29 cellular contexts compared by ENCODE assay signal in the genomic region with DNA sequence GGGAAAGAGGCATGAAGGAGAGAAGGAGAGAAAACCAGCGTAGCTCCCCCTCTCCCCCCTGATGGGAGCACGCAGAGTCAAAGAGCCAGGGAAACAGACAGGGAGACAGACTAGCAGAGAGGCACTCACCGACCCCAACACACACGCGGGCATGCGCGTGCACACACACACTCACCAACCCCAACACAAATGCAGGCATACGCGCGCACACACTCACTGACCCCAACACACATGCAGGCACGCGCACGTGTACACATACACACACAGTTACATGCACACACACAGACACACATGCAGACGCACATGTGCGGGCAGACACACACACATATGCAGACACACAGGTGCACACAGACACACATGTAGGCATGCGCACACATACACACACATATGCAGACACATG. TPM values are rescaled to one million over a fixed set of nuclear protein-coding genes. Genes with fewer than 3 reads are reported as not detected.
DNase-seq lines count a peak whose midpoint lies in the region; ATAC-seq lines count a peak whose summit lies in the region.
"Had no signal": no experiment of that assay in that cellular context is flagged by ENCODE, and none has a peak within 500 bp of the region (broad histone marks: within the 10 kb centered on the region; RNA-seq: fewer than 3 reads in every experiment).

No MANE protein-coding gene starts in this region.

- H3K4me1 Mint-ChIP-seq in stimulated activated naive CD8-positive, alpha-beta T cell treated with anti-CD3 and anti-CD28 coated beads, Interleukin-15, Interleukin-2, amounts not matched to agents 100 ng/mL and 50 ng/mL, for 24 hours (ENCODE audit: low read depth) = peaks cover 14% of the 10 kb centered on the region

- peak overlapping the region in 1 of 2 donors; percentile 64 for H3K4me3 ChIP-seq in neuronal stem cell (ENCODE audit: low read length in 2 of 2)
- H3K4me3 ChIP-seq in mesendoderm (ENCODE audit: low read length) = no peak overlapping the region
- H3K4me3 ChIP-seq: A549, adrenal gland, left lung, PC-9 had no signal

- H4K8ac ChIP-seq in neuronal stem cell (ENCODE audit: low read depth, low read length) (no peak overlapping the region), mesendoderm (ENCODE audit: low read depth, low read length) (no peak overlapping the region)

- peaks cover 29 to 41% of the 10 kb centered on the region in 2 donors for H3K36me3 ChIP-seq in neuronal stem cell (replicated peaks in 1 of 2; ENCODE audit: control insufficient read depth in 2 of 2, insufficient read depth in 2 of 2, low read length in 2 of 2)
- peaks cover 10% of the 10 kb centered on the region for H3K36me3 ChIP-seq in mesendoderm (ENCODE audit: control insufficient read depth, insufficient read depth, low read length)
- H3K36me3 ChIP-seq: neutrophil had no signal

- no peak for ATAC-seq in stimulated activated naive CD8-positive, alpha-beta T cell treated with anti-CD3 and anti-CD28 coated beads, Interleukin-15, Interleukin-2, amounts not matched to agents 100 U/mL and 50 U/mL, for 24 hours
- ATAC-seq in HG03135 (IDR thresholded peaks at IDR 0.05; ENCODE audit: unreplicated experiment) (no peak), GM21390 (IDR thresholded peaks at IDR 0.05; ENCODE audit: unreplicated experiment) (no peak), HG03378 (IDR thresholded peaks at IDR 0.05; ENCODE audit: unreplicated experiment) (no peak)
- ATAC-seq: A549; left lung; stimulated activated memory B cell treated with anti-CD40 and anti-IgM and Interleukin-4, amounts not matched to agents 10 μg/mL and 1 μg/mL and 100 μg/mL, for 72 hours had no signal

- H2AK5ac ChIP-seq in neuronal stem cell (ENCODE audit: low read depth, low read length) = no peak overlapping the region
- H2AK5ac ChIP-seq in mesendoderm (ENCODE audit: low read length) = no peak overlapping the region

- H3K36me3 Mint-ChIP-seq in stimulated activated naive CD8-positive, alpha-beta T cell treated with anti-CD3 and anti-CD28 coated beads, Interleukin-15, Interleukin-2, amounts not matched to agents 100 ng/mL and 50 ng/mL, for 24 hours (ENCODE audit: low read depth) = peaks cover 14% of the 10 kb centered on the region

- no peaks in the 10 kb centered on the region for H3K27me3 Mint-ChIP-seq in stimulated activated naive CD8-positive, alpha-beta T cell treated with anti-CD3 and anti-CD28 coated beads, Interleukin-15, Interleukin-2, amounts not matched to agents 100 ng/mL and 50 ng/mL, for 24 hours
- H3K27me3 Mint-ChIP-seq: activated CD4-positive, alpha-beta memory T cell treated with anti-CD3 and anti-CD28 coated beads, Interleukin-2, amount 10 ng/mL, durations not matched to agents 7 days and 5 days; CD4-positive, alpha-beta T cell; stimulated activated memory B cell treated with anti-CD40 and anti-IgM and Interleukin-4, amounts not matched to agents 10 μg/mL and 1 μg/mL and 100 μg/mL, for 72 hours had no signal

- no peak overlapping the region for H3K14ac ChIP-seq in neuronal stem cell (ENCODE audit: low read length)

- H3K4me3 Mint-ChIP-seq in stimulated activated naive CD8-positive, alpha-beta T cell treated with anti-CD3 and anti-CD28 coated beads, Interleukin-15, Interleukin-2, amounts not matched to agents 100 ng/mL and 50 ng/mL, for 24 hours = no peak overlapping the region
- H3K4me3 Mint-ChIP-seq: activated CD4-positive, alpha-beta memory T cell treated with anti-CD3 and anti-CD28 coated beads, Interleukin-2, amount 10 ng/mL, durations not matched to agents 7 days and 5 days; activated T-helper 1 cell treated with anti-CD3 and anti-CD28 coated beads, Interleukin-12 subunit alpha, Interleukin-12 subunit beta, Interleukin-2, Interleukin-4 antibody, amounts not matched to agents 30 ng/mL and 10 ng/mL and 1 ng/mL, durations not matched to agents 14 hours and 24 hours and 36 hours; stimulated activated memory B cell treated with anti-CD40 and anti-IgM and Interleukin-4, amounts not matched to agents 10 μg/mL and 1 μg/mL and 100 μg/mL, for 72 hours; T-helper 2 cell treated with Interferon-gamma antibody and Interleukin-4, amounts not matched to agents 5 μg/mL and 100 μg/mL, for 36 hours had no signal

- H3K79me1 ChIP-seq in neuronal stem cell (ENCODE audit: low read depth, low read length) (peaks cover 14% of the 10 kb centered on the region), mesendoderm (ENCODE audit: low read length) (peaks cover 20% of the 10 kb centered on the region)

- H2AFZ ChIP-seq in neuronal stem cell (ENCODE audit: low read length) = no peak overlapping the region
- H2AFZ ChIP-seq: PC-9 had no signal

- H3K4me2 ChIP-seq in neuronal stem cell (ENCODE audit: insufficient read depth, low read length, poor library complexity, severe bottlenecking) (no peak overlapping the region), mesendoderm (ENCODE audit: low read length) (no peak overlapping the region)
- H3K4me2 ChIP-seq: A549, PC-9 had no signal

- H3K18ac ChIP-seq in neuronal stem cell (ENCODE audit: low read length) (no peak overlapping the region), mesendoderm (ENCODE audit: low read length) (no peak overlapping the region)

- peak overlapping the region; percentile 6 for H3K27ac Mint-ChIP-seq in stimulated activated naive CD8-positive, alpha-beta T cell treated with anti-CD3 and anti-CD28 coated beads, Interleukin-15, Interleukin-2, amounts not matched to agents 100 ng/mL and 50 ng/mL, for 24 hours
- H3K27ac Mint-ChIP-seq: activated CD4-positive, alpha-beta memory T cell treated with anti-CD3 and anti-CD28 coated beads, Interleukin-2, amount 10 ng/mL, durations not matched to agents 7 days and 5 days; activated T-helper 1 cell treated with anti-CD3 and anti-CD28 coated beads, Interleukin-12 subunit alpha, Interleukin-12 subunit beta, Interleukin-2, Interleukin-4 antibody, amounts not matched to agents 30 ng/mL and 10 ng/mL and 1 ng/mL, durations not matched to agents 14 hours and 24 hours and 36 hours; stimulated activated memory B cell treated with anti-CD40 and anti-IgM and Interleukin-4, amounts not matched to agents 10 μg/mL and 1 μg/mL and 100 μg/mL, for 72 hours; T-helper 2 cell treated with Interferon-gamma antibody and Interleukin-4, amounts not matched to agents 5 μg/mL and 100 μg/mL, for 36 hours had no signal

- H3K9ac ChIP-seq in neuronal stem cell (ENCODE audit: low read depth, low read length, poor library complexity) = peak overlapping the region; percentile 75
- no peak overlapping the region for H3K9ac ChIP-seq in mesendoderm (ENCODE audit: low read length)

- H3K4me1 ChIP-seq in neuronal stem cell (ENCODE audit: control insufficient read depth in 2 of 2, insufficient read depth in 1 of 2, low read depth in 1 of 2, low read length in 2 of 2) (peaks cover 9 to 26% of the 10 kb centered on the region in 2 donors), mesendoderm (ENCODE audit: control insufficient read depth, low read depth, low read length) (peaks cover 13% of the 10 kb centered on the region)

- no peak for DNase-seq in stimulated activated naive CD8-positive, alpha-beta T cell treated with anti-CD3 and anti-CD28 coated beads, Interleukin-15, Interleukin-2, amounts not matched to agents 100 U/mL and 50 U/mL, for 24 hours
- DNase-seq in neuronal stem cell (ENCODE audit: low spot score) = no peak
- no peak for DNase-seq in mesendoderm
- DNase-seq: activated CD4-positive, alpha-beta memory T cell treated with anti-CD3 and anti-CD28 coated beads, Interleukin-2, amount 10 ng/mL, durations not matched to agents 7 days and 5 days; activated CD8-positive, alpha-beta memory T cell treated with anti-CD3 and anti-CD28 coated beads, Interleukin-2, amount 50 U/mL, for 48 hours; activated naive CD4-positive, alpha-beta T cell treated with Interleukin-2 at 50 U/mL for 16 hours; CD4-positive, alpha-beta T cell; effector memory CD4-positive, alpha-beta T cell; head of caudate nucleus; islet precursor cell; NCI-H1105 treated with DMSO at 0.1 percent for 48 hours; NCI-H1930; NCI-H526 treated with DMSO at 0.1 percent for 48 hours; NK-92 treated with Interleukin-12 subunit alpha and Interleukin-12 subunit beta, amount 100 ng/mL, for 24 hours; PC-9; Right ventricle myocardium superior had no signal

- no peak overlapping the region for H4K5ac ChIP-seq in mesendoderm (ENCODE audit: low read length)

- no peak overlapping the region for H4K91ac ChIP-seq in neuronal stem cell (ENCODE audit: low read depth, low read length, poor library complexity)

- no CpG with 5 or more reads among the region's 16 CpGs for WGBS in neuronal stem cell (ENCODE audit: extremely low coverage in 2 of 2, insufficient read length in 2 of 2, insufficient replicate concordance in 1 of 2), 2 donors
- WGBS in mesendoderm (ENCODE audit: extremely low coverage, insufficient coverage, low lambda C conversion rate) = no CpG with 5 or more reads among the region's 16 CpGs

- H2BK120ac ChIP-seq in neuronal stem cell (ENCODE audit: low read depth, low read length) (no peak overlapping the region), mesendoderm (ENCODE audit: low read depth, low read length) (no peak overlapping the region)

- peaks cover 0 to 2% of the 10 kb centered on the region in 2 donors for H3K9me3 ChIP-seq in neuronal stem cell (replicated peaks in 1 of 2; ENCODE audit: control insufficient read depth in 2 of 2, insufficient read depth in 1 of 2, low read depth in 1 of 2, low read length in 2 of 2)
- H3K9me3 ChIP-seq: A549, adrenal gland, left lung, neutrophil had no signal

- H3K4ac ChIP-seq in neuronal stem cell (ENCODE audit: low read length) = no peak overlapping the region
- no peak overlapping the region for H3K4ac ChIP-seq in mesendoderm (ENCODE audit: low read depth, low read length)

- no peak overlapping the region for H3K56ac ChIP-seq in mesendoderm (ENCODE audit: low read length)

- H3K79me2 ChIP-seq in mesendoderm (ENCODE audit: control insufficient read depth, insufficient read depth, low read length) = peaks cover 11% of the 10 kb centered on the region

- H2BK5ac ChIP-seq in neuronal stem cell (ENCODE audit: low read length) (no peak overlapping the region), mesendoderm (ENCODE audit: low read length) (no peak overlapping the region)

- H2BK15ac ChIP-seq in neuronal stem cell (ENCODE audit: low read length) (no peak overlapping the region), mesendoderm (replicated peaks; ENCODE audit: low read depth) (no peak overlapping the region)

- no peaks in the 10 kb centered on the region for H3K27me3 ChIP-seq in neuronal stem cell (ENCODE audit: control insufficient read depth in 3 of 3, insufficient read depth in 3 of 3, low read depth in 1 of 3, low read length in 3 of 3)
- no peaks in the 10 kb centered on the region for H3K27me3 ChIP-seq in mesendoderm (ENCODE audit: insufficient read depth, low read length, poor library complexity)
- H3K27me3 ChIP-seq: adrenal gland had no signal

- H3K23ac ChIP-seq in neuronal stem cell (ENCODE audit: low read depth, low read length, poor library complexity) (no peak overlapping the region), mesendoderm (ENCODE audit: low read length) (no peak overlapping the region)

- H3K27ac ChIP-seq in cingulate gyrus (ENCODE audit: low read depth, low read length) (peak overlapping the region; percentile 10), neuronal stem cell (replicated peaks; ENCODE audit: low read length) (no peak overlapping the region), mesendoderm (ENCODE audit: low read depth, low read length) (no peak overlapping the region)
- H3K27ac ChIP-seq: A549, adrenal gland, left lung, neutrophil, PC-9 had no signal

- no peaks in the 10 kb centered on the region for H3K9me3 Mint-ChIP-seq in stimulated activated naive CD8-positive, alpha-beta T cell treated with anti-CD3 and anti-CD28 coated beads, Interleukin-15, Interleukin-2, amounts not matched to agents 100 ng/mL and 50 ng/mL, for 24 hours
- H3K9me3 Mint-ChIP-seq: activated CD4-positive, alpha-beta memory T cell treated with anti-CD3 and anti-CD28 coated beads, Interleukin-2, amount 10 ng/mL, durations not matched to agents 7 days and 5 days; activated T-helper 1 cell treated with anti-CD3 and anti-CD28 coated beads, Interleukin-12 subunit alpha, Interleukin-12 subunit beta, Interleukin-2, Interleukin-4 antibody, amounts not matched to agents 30 ng/mL and 10 ng/mL and 1 ng/mL, durations not matched to agents 14 hours and 24 hours and 36 hours; CD4-positive, alpha-beta T cell; stimulated activated memory B cell treated with anti-CD40 and anti-IgM and Interleukin-4, amounts not matched to agents 10 μg/mL and 1 μg/mL and 100 μg/mL, for 72 hours; T-helper 2 cell treated with Interferon-gamma antibody and Interleukin-4, amounts not matched to agents 5 μg/mL and 100 μg/mL, for 36 hours had no signal

- H2BK12ac ChIP-seq in neuronal stem cell (ENCODE audit: low read length) = no peak overlapping the region

RNA-seq across cellular contexts. Expression of a gene that starts 4.6 kb away (rescaled TPM):
- 5.8 TPM for polyA plus RNA-seq in neuronal stem cell (2013, experiment 1 of 2)
- 5.9 TPM for polyA plus RNA-seq in neuronal stem cell (2013, experiment 2 of 2)
- polyA plus RNA-seq in mesendoderm (2013, experiment 1 of 2) = 4.3 TPM
- polyA plus RNA-seq in mesendoderm (2013, experiment 2 of 2) = 4.5 TPM

RNA-seq across cellular contexts. Expression of a gene that starts 7.2 kb away (rescaled TPM):
- 2,934 TPM for polyA plus RNA-seq in neuronal stem cell (2013, experiment 1 of 2)
- 2,874 TPM for polyA plus RNA-seq in neuronal stem cell (2013, experiment 2 of 2)
- 2,776 TPM for polyA plus RNA-seq in mesendoderm (2013, experiment 1 of 2)
- 2,856 TPM for polyA plus RNA-seq in mesendoderm (2013, experiment 2 of 2)

RNA-seq across cellular contexts. Expression of a gene that starts 26.9 kb away (rescaled TPM):
- not detected for polyA plus RNA-seq in neuronal stem cell (2013, experiment 1 of 2)
- not detected for polyA plus RNA-seq in neuronal stem cell (2013, experiment 2 of 2)
- polyA plus RNA-seq in mesendoderm (2013, experiment 1 of 2) = not detected
- not detected for polyA plus RNA-seq in mesendoderm (2013, experiment 2 of 2)
- polyA plus RNA-seq: A549, adrenal gland, esophagus had no signal

RNA-seq across cellular contexts. Expression of a gene that starts 32.8 kb away (rescaled TPM):
- 3.2 TPM for polyA plus RNA-seq in neuronal stem cell (2013, experiment 1 of 2)
- 3.3 TPM for polyA plus RNA-seq in neuronal stem cell (2013, experiment 2 of 2)
- polyA plus RNA-seq in mesendoderm (2013, experiment 1 of 2) = 0.70 TPM
- 0.70 TPM for polyA plus RNA-seq in mesendoderm (2013, experiment 2 of 2)

RNA-seq across cellular contexts. Expression of a gene that starts 41.5 kb away (rescaled TPM):
- 0.56 TPM for polyA plus RNA-seq in neuronal stem cell (2013, experiment 1 of 2)
- polyA plus RNA-seq in neuronal stem cell (2013, experiment 2 of 2) = 0.46 TPM
- 0.44 TPM for polyA plus RNA-seq in mesendoderm (2013, experiment 1 of 2)
- polyA plus RNA-seq in mesendoderm (2013, experiment 2 of 2) = 0.24 TPM
